16 cellular contexts compared by ENCODE assay signal in genomic region chr15:58639992-58640391, GRCh38.
"Had no signal": no experiment of that assay in that cellular context is flagged by ENCODE, and none has a peak within 500 bp of the region (broad histone marks: within the 10 kb centered on the region; RNA-seq: fewer than 3 reads in every experiment).

No MANE protein-coding gene starts in this region.

- ATAC-seq: body of pancreas had no signal

- H3K27ac ChIP-seq: body of pancreas, coronary artery, esophagus squamous epithelium, ovary, vagina had no signal

- H3K36me3 ChIP-seq: ovary had no signal

- H3K27me3 Mint-ChIP-seq: stimulated activated naive B cell treated with anti-CD40 and anti-IgM and Interleukin-4, amounts not matched to agents 10 μg/mL and 1 μg/mL and 100 μg/mL, for 72 hours had no signal

- H3K4me1 ChIP-seq: body of pancreas, esophagus squamous epithelium, vagina had no signal

- H3K9me3 Mint-ChIP-seq: neural crest cell; stimulated activated naive B cell treated with anti-CD40 and anti-IgM and Interleukin-4, amounts not matched to agents 10 μg/mL and 1 μg/mL and 100 μg/mL, for 72 hours; T-helper 1 cell treated with Interleukin-12 subunit alpha and Interleukin-12 subunit beta and Interleukin-4 antibody, amounts not matched to agents 30 μg/mL and 1 μg/mL, for 36 hours had no signal

- DNase-seq: activated CD4-positive, alpha-beta T cell treated with anti-CD3 and anti-CD28 coated beads for 48 hours; activated naive CD4-positive, alpha-beta T cell treated with anti-CD3 and anti-CD28 coated beads for 36 hours; amniotic stem cell; body of pancreas; central memory CD4-positive, alpha-beta T cell; effector CD4-positive, alpha-beta T cell; esophagus squamous epithelium; hippocampal formation; ovary; stimulated activated CD4-positive, alpha-beta T cell treated with anti-CD3 and anti-CD28 coated beads, Interleukin-12 subunit alpha, Interleukin-12 subunit beta, amount 100 ng/mL, for 4 hours; stimulated activated naive B cell treated with anti-CD40 and anti-IgM and Interleukin-4, amounts not matched to agents 10 μg/mL and 1 μg/mL and 100 μg/mL, for 72 hours had no signal

- H3K9me3 ChIP-seq: body of pancreas, esophagus squamous epithelium, ovary, tibial nerve, vagina had no signal

- H3K4me3 Mint-ChIP-seq: activated naive CD4-positive, alpha-beta T cell treated with anti-CD3 and anti-CD28 coated beads for 36 hours; neural crest cell; stimulated activated naive B cell treated with anti-CD40 and anti-IgM and Interleukin-4, amounts not matched to agents 10 μg/mL and 1 μg/mL and 100 μg/mL, for 72 hours; T-helper 1 cell treated with Interleukin-12 subunit alpha and Interleukin-12 subunit beta and Interleukin-4 antibody, amounts not matched to agents 30 μg/mL and 1 μg/mL, for 36 hours had no signal

- H3K4me1 Mint-ChIP-seq: neural crest cell had no signal

- H3K27me3 ChIP-seq: body of pancreas, esophagus squamous epithelium, ovary, tibial nerve, vagina had no signal

- H3K4me3 ChIP-seq: body of pancreas, coronary artery, esophagus squamous epithelium, ovary, tibial nerve, vagina had no signal

- H3K27ac Mint-ChIP-seq: T-helper 1 cell treated with Interleukin-12 subunit alpha and Interleukin-12 subunit beta and Interleukin-4 antibody, amounts not matched to agents 30 μg/mL and 1 μg/mL, for 36 hours had no signal
